Comparison of ENCODE assay signal across 8 cellular contexts in the genomic region with DNA sequence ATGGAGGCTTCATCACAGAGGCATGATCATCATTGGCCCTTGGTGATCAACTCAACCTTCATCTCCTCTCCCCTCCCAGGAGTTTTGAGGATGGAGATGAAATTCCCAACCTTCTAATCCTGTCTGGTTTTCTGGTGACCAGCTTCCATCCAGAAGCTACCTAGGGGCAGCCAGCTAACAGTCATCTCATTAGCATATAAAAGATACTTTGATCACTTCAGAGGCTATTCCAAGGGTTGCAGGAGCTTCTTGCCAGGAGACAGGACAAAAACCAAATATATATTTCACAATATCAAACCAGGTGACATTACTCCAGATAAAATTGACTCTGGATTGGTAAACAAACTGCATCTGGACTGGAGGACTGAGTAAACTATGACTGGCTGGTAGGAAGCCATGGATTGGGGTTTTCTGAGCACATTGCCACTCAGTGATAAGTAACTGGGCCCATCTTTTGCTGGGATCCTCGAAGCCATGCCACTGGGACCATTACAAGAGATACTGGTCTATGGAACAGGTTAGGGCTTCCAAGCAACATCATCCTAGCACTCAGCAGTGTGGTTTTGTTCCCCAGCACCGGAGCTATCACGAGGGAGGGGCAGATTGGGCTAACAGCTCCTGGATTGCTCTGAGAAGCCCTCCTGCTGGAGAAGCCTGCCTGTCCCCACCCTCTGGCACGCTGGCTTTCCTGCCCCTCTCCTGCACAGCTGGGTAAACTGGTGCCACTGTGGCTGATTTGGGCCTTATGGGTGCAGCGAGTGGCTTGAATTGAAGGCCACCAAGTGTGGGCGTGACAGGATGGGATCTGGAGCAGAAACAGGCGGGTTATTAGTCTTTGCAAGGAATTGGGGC.
A peak's percentile ranks its signal among the peaks of the same experiment; 100 is the strongest.
DNase-seq lines count a peak whose midpoint lies in the region; ATAC-seq, FAIRE-seq and TF ChIP-seq lines count a peak whose summit lies in the region.
"Not testable (repeated sequence)": the region's sequence is repeated elsewhere in the genome, so short reads cannot be mapped to it uniquely, and the experiment has no call there.

No MANE protein-coding gene starts in this region.

- H3K27me3 ChIP-seq in keratinocyte (ENCODE audit: control insufficient read depth, extremely low read depth, insufficient read depth, low read length) = not testable (repeated sequence)

- CTCF ChIA-PET in A549 (lab: Yijun Ruan, JAX); activated naive CD4-positive, alpha-beta T cell treated with anti-CD3 and anti-CD28 coated beads, Interleukin-2, amount 10 ng/mL, durations not matched to agents 7 days and 5 days (lab: Charles Lee): not testable (repeated sequence)

- not testable (repeated sequence) for H3K36me3 ChIP-seq in keratinocyte (ENCODE audit: control insufficient read depth in 2 of 2, extremely low read depth in 1 of 2, insufficient read depth in 2 of 2, low read length in 2 of 2)

- DNase-seq in A549 (ENCODE audit: low read depth in 1 of 2, low spot score in 1 of 2); T-helper 17 cell; activated naive CD4-positive, alpha-beta T cell treated with anti-CD3 and anti-CD28 coated beads, Interleukin-2, amount 10 ng/mL, durations not matched to agents 7 days and 5 days; keratinocyte (ENCODE audit: low read depth, low spot score); progenitor cell of endocrine pancreas (ENCODE audit: low spot score, unreplicated experiment): not testable (repeated sequence)

- not testable (repeated sequence) for TF ChIP-seq EP300 in A549 (IDR thresholded peaks at IDR 0.05)

- H3K79me2 ChIP-seq in keratinocyte (ENCODE audit: control insufficient read depth, insufficient read depth, low read length) = not testable (repeated sequence)

- 90% methylated on average over 5 of the region's 7 CpGs for WGBS in A549 (ENCODE audit: missing lambda C conversion rate)

- H3K4me1 ChIP-seq in A549; keratinocyte (ENCODE audit: control insufficient read depth, extremely low read depth, insufficient read depth, low read length): not testable (repeated sequence)

- H3K9me3 ChIP-seq in A549; T-helper 17 cell (ENCODE audit: control insufficient read depth, low read length, poor library complexity, severe bottlenecking); keratinocyte (ENCODE audit: control insufficient read depth, low read depth, low read length): not testable (repeated sequence)

- H3K36me3 Mint-ChIP-seq in T-helper 17 cell (ENCODE audit: low read depth); progenitor cell of endocrine pancreas (ENCODE audit: insufficient read depth): not testable (repeated sequence)
- H3K36me3 Mint-ChIP-seq in activated naive CD4-positive, alpha-beta T cell treated with anti-CD3 and anti-CD28 coated beads, Interleukin-2, amount 10 ng/mL, durations not matched to agents 7 days and 5 days = peaks cover 46% of the 10 kb centered on the region

- not testable (repeated sequence) for TF ChIP-seq POLR2A in A549 (IDR thresholded peaks at IDR 0.05; ENCODE audit: low read length)

- not testable (repeated sequence) for TF ChIP-seq CTCF in A549 (IDR thresholded peaks at IDR 0.05); keratinocyte (optimal IDR thresholded peaks at IDR 0.05 in 1 of 3, IDR thresholded peaks at IDR 0.05 in 1 of 3, conservative IDR thresholded peaks at IDR 0.05 in 1 of 3; ENCODE audit: extremely low read depth in 1 of 3, insufficient read depth in 2 of 3, low read length in 3 of 3); progenitor cell of endocrine pancreas (IDR thresholded peaks at IDR 0.05; ENCODE audit: unreplicated experiment)

- POLR2A ChIA-PET in A549 (lab: Yijun Ruan, JAX) = not testable (repeated sequence)

- H3K27ac Mint-ChIP-seq in T-helper 17 cell = peak overlapping the region; percentile 81
- H3K27ac Mint-ChIP-seq in activated naive CD4-positive, alpha-beta T cell treated with anti-CD3 and anti-CD28 coated beads, Interleukin-2, amount 10 ng/mL, durations not matched to agents 7 days and 5 days = peak overlapping the region; percentile 82
- H3K27ac Mint-ChIP-seq in progenitor cell of endocrine pancreas = peak overlapping the region; percentile 29

- not testable (repeated sequence) for H3K27me3 Mint-ChIP-seq in T-helper 17 cell; activated naive CD4-positive, alpha-beta T cell treated with anti-CD3 and anti-CD28 coated beads, Interleukin-2, amount 10 ng/mL, durations not matched to agents 7 days and 5 days; progenitor cell of endocrine pancreas

- H3K4me3 Mint-ChIP-seq in T-helper 17 cell; activated naive CD4-positive, alpha-beta T cell treated with anti-CD3 and anti-CD28 coated beads, Interleukin-2, amount 10 ng/mL, durations not matched to agents 7 days and 5 days; progenitor cell of endocrine pancreas (ENCODE audit: low read depth): not testable (repeated sequence)

- not testable (repeated sequence) for H3K4me1 Mint-ChIP-seq in T-helper 17 cell
- H3K4me1 Mint-ChIP-seq in activated naive CD4-positive, alpha-beta T cell treated with anti-CD3 and anti-CD28 coated beads, Interleukin-2, amount 10 ng/mL, durations not matched to agents 7 days and 5 days = peaks cover 21% of the 10 kb centered on the region
- peaks cover 10% of the 10 kb centered on the region for H3K4me1 Mint-ChIP-seq in progenitor cell of endocrine pancreas (ENCODE audit: low read depth)

- TF ChIP-seq RAD21 in A549 (conservative IDR thresholded peaks at IDR 0.05 in 1 of 2, IDR thresholded peaks at IDR 0.05 in 1 of 2) = not testable (repeated sequence)

- H3K4me2 ChIP-seq in A549; keratinocyte (ENCODE audit: control insufficient read depth, extremely low read depth, insufficient read depth, low read depth, low read length): not testable (repeated sequence)

- not testable (repeated sequence) for H3K9me1 ChIP-seq in keratinocyte (ENCODE audit: control insufficient read depth, extremely low read depth, insufficient read depth, low read length)

- H4K20me1 ChIP-seq in keratinocyte (ENCODE audit: control insufficient read depth, extremely low read depth, insufficient read depth, low read length) = not testable (repeated sequence)

- FAIRE-seq in A549 (lab: Jason Lieb, UNC) (peak; percentile 70), keratinocyte (lab: Jason Lieb, UNC) (peak; percentile 43)

- not testable (repeated sequence) for H3K27ac ChIP-seq in A549; keratinocyte (ENCODE audit: control insufficient read depth, insufficient read depth, low read length)

- not testable (repeated sequence) for H3K9ac ChIP-seq in keratinocyte (ENCODE audit: control insufficient read depth, extremely low read depth, insufficient read depth, low read length)

- not testable (repeated sequence) for H2AFZ ChIP-seq in keratinocyte (ENCODE audit: control insufficient read depth, low read length)

- not testable (repeated sequence) for H3K4me3 ChIP-seq in A549; keratinocyte (ENCODE audit: control insufficient read depth in 2 of 3, extremely low read depth in 1 of 3, insufficient read depth in 2 of 3, low read depth in 1 of 3, low read length in 3 of 3)

- H3K9me3 Mint-ChIP-seq in activated naive CD4-positive, alpha-beta T cell treated with anti-CD3 and anti-CD28 coated beads, Interleukin-2, amount 10 ng/mL, durations not matched to agents 7 days and 5 days; progenitor cell of endocrine pancreas (ENCODE audit: low read depth): not testable (repeated sequence)

- ATAC-seq in A549, T-helper 17 cell: not testable (repeated sequence)
- ATAC-seq in GM18867 (IDR thresholded peaks at IDR 0.05; ENCODE audit: unreplicated experiment) (peak; percentile 9), GM21529 (IDR thresholded peaks at IDR 0.05; ENCODE audit: unreplicated experiment) (peak; percentile 31), HG02973 (IDR thresholded peaks at IDR 0.05; ENCODE audit: unreplicated experiment) (peak; percentile 6)

- dilution Hi-C loops in keratinocyte (cut with MboI; ENCODE audit: extremely low pct_ligation_motif_present, low sequenced_read_pairs) = not testable (repeated sequence)

Comparison
In these comparisons a context has a peak if more than half of its experiments do, and no peak if none do; other contexts are left out.
1. H3K27ac Mint-ChIP-seq: peak in every context shown above with its lines; median percentile 82 in activated naive CD4-positive, alpha-beta T cell treated with anti-CD3 and anti-CD28 coated beads, Interleukin-2, amount 10 ng/mL, durations not matched to agents 7 days and 5 days; 81 in T-helper 17 cell; 29 in progenitor cell of endocrine pancreas.